ENCODE assay signal across 1 cellular context in the genomic region with DNA sequence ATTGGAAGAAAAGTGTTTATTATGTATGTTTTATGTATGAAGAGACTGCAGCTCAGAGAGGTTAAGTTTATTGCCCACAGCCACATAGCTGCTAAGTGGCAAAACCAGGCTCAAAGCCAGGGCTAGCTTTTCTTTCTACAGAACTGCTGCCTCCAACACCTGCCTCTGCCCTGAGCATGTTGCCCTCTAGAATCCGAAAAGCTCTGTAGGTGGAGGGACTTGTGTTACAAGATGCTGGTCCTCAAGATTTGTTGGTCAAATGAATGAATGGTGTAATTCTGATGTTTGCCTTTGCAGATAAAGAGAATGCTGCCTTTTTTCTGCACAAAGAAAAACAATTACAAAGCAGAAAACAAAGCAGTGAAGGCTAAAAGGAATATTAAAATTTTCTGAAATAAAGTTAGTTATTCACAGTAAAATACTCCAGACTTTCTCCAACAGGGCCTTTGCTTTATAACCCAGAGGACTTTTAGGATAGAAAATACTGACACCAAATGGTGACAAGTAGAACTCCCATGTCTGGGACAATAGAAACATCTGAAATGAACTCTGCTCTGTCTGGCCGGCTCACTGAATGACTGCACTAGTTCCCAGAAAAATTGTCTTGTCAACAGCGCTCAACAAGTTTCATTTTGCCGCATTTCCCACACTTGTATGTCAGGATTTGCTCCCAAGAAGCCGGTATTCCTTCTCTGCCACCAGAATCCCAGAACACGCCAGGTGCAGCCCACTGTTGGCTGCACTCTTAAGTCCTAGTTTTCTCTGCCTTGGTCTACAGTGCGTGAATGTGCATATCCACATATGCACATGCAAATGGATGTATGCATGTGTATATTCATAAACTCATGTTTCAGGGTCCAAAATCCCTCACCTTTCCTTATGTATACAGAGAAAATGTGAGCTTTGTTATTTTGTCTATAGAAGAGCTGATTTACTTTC.
TF ChIP-seq lines count a peak whose summit lies in the region.

No MANE protein-coding gene starts in this region.

TF ChIP-seq in HepG2, 621 proteins besides CTCF, POLR2A, EP300 and RAD21:
- TF ChIP-seq ATF1 (CRISPR knock-in tag; IDR thresholded peaks at IDR 0.05) (no peak), HNF4A (CRISPR knock-in tag; IDR thresholded peaks at IDR 0.05) (0 out of 2 replicates have a peak, but pooled peaks have one; percentile 28), HHEX (CRISPR knock-in tag; IDR thresholded peaks at IDR 0.05) (no peak), SMC3 (IDR thresholded peaks at IDR 0.05; ENCODE audit: low read length) (peak; percentile 59), SKI (IDR thresholded peaks at IDR 0.05; ENCODE audit: partially characterized antibody) (peak; percentile 35), STAG1 (CRISPR knock-in tag; IDR thresholded peaks at IDR 0.05) (peak; percentile 77), ZIK1 (CRISPR knock-in tag; IDR thresholded peaks at IDR 0.05; ENCODE audit: borderline replicate concordance, low read depth) (no peak), JUNB (CRISPR knock-in tag; IDR thresholded peaks at IDR 0.05; ENCODE audit: borderline replicate concordance) (no peak), NONO (IDR thresholded peaks at IDR 0.05) (no peak), NONO (CRISPR knock-in tag; conservative IDR thresholded peaks at IDR 0.05) (no peak)
- TF ChIP-seq, protein P1, sequence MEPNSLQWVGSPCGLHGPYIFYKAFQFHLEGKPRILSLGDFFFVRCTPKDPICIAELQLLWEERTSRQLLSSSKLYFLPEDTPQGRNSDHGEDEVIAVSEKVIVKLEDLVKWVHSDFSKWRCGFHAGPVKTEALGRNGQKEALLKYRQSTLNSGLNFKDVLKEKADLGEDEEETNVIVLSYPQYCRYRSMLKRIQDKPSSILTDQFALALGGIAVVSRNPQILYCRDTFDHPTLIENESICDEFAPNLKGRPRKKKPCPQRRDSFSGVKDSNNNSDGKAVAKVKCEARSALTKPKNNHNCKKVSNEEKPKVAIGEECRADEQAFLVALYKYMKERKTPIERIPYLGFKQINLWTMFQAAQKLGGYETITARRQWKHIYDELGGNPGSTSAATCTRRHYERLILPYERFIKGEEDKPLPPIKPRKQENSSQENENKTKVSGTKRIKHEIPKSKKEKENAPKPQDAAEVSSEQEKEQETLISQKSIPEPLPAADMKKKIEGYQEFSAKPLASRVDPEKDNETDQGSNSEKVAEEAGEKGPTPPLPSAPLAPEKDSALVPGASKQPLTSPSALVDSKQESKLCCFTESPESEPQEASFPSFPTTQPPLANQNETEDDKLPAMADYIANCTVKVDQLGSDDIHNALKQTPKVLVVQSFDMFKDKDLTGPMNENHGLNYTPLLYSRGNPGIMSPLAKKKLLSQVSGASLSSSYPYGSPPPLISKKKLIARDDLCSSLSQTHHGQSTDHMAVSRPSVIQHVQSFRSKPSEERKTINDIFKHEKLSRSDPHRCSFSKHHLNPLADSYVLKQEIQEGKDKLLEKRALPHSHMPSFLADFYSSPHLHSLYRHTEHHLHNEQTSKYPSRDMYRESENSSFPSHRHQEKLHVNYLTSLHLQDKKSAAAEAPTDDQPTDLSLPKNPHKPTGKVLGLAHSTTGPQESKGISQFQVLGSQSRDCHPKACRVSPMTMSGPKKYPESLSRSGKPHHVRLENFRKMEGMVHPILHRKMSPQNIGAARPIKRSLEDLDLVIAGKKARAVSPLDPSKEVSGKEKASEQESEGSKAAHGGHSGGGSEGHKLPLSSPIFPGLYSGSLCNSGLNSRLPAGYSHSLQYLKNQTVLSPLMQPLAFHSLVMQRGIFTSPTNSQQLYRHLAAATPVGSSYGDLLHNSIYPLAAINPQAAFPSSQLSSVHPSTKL (CRISPR knock-in tag; IDR thresholded peaks at IDR 0.05) = 0 out of 2 replicates have a peak, but pooled peaks have one; percentile 12
- TF ChIP-seq, protein P2, sequence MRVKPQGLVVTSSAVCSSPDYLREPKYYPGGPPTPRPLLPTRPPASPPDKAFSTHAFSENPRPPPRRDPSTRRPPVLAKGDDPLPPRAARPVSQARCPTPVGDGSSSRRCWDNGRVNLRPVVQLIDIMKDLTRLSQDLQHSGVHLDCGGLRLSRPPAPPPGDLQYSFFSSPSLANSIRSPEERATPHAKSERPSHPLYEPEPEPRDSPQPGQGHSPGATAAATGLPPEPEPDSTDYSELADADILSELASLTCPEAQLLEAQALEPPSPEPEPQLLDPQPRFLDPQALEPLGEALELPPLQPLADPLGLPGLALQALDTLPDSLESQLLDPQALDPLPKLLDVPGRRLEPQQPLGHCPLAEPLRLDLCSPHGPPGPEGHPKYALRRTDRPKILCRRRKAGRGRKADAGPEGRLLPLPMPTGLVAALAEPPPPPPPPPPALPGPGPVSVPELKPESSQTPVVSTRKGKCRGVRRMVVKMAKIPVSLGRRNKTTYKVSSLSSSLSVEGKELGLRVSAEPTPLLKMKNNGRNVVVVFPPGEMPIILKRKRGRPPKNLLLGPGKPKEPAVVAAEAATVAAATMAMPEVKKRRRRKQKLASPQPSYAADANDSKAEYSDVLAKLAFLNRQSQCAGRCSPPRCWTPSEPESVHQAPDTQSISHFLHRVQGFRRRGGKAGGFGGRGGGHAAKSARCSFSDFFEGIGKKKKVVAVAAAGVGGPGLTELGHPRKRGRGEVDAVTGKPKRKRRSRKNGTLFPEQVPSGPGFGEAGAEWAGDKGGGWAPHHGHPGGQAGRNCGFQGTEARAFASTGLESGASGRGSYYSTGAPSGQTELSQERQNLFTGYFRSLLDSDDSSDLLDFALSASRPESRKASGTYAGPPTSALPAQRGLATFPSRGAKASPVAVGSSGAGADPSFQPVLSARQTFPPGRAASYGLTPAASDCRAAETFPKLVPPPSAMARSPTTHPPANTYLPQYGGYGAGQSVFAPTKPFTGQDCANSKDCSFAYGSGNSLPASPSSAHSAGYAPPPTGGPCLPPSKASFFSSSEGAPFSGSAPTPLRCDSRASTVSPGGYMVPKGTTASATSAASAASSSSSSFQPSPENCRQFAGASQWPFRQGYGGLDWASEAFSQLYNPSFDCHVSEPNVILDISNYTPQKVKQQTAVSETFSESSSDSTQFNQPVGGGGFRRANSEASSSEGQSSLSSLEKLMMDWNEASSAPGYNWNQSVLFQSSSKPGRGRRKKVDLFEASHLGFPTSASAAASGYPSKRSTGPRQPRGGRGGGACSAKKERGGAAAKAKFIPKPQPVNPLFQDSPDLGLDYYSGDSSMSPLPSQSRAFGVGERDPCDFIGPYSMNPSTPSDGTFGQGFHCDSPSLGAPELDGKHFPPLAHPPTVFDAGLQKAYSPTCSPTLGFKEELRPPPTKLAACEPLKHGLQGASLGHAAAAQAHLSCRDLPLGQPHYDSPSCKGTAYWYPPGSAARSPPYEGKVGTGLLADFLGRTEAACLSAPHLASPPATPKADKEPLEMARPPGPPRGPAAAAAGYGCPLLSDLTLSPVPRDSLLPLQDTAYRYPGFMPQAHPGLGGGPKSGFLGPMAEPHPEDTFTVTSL (CRISPR knock-in tag; IDR thresholded peaks at IDR 0.05; ENCODE audit: borderline replicate concordance) = 0 out of 2 replicates have a peak, but pooled peaks have one; percentile 23
- TF ChIP-seq, protein P3, sequence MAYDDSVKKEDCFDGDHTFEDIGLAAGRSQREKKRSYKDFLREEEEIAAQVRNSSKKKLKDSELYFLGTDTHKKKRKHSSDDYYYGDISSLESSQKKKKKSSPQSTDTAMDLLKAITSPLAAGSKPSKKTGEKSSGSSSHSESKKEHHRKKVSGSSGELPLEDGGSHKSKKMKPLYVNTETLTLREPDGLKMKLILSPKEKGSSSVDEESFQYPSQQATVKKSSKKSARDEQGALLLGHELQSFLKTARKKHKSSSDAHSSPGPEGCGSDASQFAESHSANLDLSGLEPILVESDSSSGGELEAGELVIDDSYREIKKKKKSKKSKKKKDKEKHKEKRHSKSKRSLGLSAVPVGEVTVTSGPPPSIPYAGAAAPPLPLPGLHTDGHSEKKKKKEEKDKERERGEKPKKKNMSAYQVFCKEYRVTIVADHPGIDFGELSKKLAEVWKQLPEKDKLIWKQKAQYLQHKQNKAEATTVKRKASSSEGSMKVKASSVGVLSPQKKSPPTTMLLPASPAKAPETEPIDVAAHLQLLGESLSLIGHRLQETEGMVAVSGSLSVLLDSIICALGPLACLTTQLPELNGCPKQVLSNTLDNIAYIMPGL (CRISPR knock-in tag; IDR thresholded peaks at IDR 0.05; ENCODE audit: borderline replicate concordance in 1 of 2, low read depth in 1 of 2) = peak in 1 of 2 experiments; percentile 30; a peak in 1 of 4 replicates
- TF ChIP-seq, protein P4, sequence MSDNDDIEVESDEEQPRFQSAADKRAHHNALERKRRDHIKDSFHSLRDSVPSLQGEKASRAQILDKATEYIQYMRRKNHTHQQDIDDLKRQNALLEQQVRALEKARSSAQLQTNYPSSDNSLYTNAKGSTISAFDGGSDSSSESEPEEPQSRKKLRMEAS (IDR thresholded peaks at IDR 0.05) = no peak
- TF ChIP-seq, protein P5, sequence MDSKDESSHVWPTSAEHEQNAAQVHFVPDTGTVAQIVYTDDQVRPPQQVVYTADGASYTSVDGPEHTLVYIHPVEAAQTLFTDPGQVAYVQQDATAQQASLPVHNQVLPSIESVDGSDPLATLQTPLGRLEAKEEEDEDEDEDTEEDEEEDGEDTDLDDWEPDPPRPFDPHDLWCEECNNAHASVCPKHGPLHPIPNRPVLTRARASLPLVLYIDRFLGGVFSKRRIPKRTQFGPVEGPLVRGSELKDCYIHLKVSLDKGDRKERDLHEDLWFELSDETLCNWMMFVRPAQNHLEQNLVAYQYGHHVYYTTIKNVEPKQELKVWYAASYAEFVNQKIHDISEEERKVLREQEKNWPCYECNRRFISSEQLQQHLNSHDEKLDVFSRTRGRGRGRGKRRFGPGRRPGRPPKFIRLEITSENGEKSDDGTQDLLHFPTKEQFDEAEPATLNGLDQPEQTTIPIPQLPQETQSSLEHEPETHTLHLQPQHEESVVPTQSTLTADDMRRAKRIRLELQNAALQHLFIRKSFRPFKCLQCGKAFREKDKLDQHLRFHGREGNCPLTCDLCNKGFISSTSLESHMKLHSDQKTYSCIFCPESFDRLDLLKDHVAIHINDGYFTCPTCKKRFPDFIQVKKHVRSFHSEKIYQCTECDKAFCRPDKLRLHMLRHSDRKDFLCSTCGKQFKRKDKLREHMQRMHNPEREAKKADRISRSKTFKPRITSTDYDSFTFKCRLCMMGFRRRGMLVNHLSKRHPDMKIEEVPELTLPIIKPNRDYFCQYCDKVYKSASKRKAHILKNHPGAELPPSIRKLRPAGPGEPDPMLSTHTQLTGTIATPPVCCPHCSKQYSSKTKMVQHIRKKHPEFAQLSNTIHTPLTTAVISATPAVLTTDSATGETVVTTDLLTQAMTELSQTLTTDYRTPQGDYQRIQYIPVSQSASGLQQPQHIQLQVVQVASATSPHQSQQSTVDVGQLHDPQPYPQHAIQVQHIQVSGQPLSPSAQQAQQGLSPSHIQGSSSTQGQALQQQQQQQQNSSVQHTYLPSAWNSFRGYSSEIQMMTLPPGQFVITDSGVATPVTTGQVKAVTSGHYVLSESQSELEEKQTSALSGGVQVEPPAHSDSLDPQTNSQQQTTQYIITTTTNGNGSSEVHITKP (CRISPR knock-in tag; IDR thresholded peaks at IDR 0.05; ENCODE audit: low read depth) = no peak
